ENCODE assay signal across 1 cellular context in genomic region chr2:218400930-218401833, GRCh38.
TF ChIP-seq lines count a peak whose summit lies in the region.

No MANE protein-coding gene starts in this region.

TF ChIP-seq in H1, 55 proteins besides CTCF, POLR2A, EP300 and RAD21:
- TF ChIP-seq KDM1A (IDR thresholded peaks at IDR 0.05; ENCODE audit: borderline replicate concordance, low read length) (no peak), SIX5 (IDR thresholded peaks at IDR 0.05; ENCODE audit: low read depth, low read length) (no peak), TCF12 (IDR thresholded peaks at IDR 0.05; ENCODE audit: low read depth, low read length) (no peak), BRCA1 (IDR thresholded peaks at IDR 0.05; ENCODE audit: low read depth, low read length) (no peak), ATF2 (IDR thresholded peaks at IDR 0.05; ENCODE audit: low read length) (no peak), RBBP5 (IDR thresholded peaks at IDR 0.05; ENCODE audit: borderline replicate concordance, low read depth, low read length) (no peak), SIN3A (conservative IDR thresholded peaks at IDR 0.05 in 1 of 2, IDR thresholded peaks at IDR 0.05 in 1 of 2; ENCODE audit: low read depth in 1 of 2, low read length in 2 of 2) (no peak), RXRA (IDR thresholded peaks at IDR 0.05; ENCODE audit: insufficient read depth, low read depth, low read length) (no peak), TEAD4 (IDR thresholded peaks at IDR 0.05; ENCODE audit: low read depth, low read length) (no peak), POU5F1 (IDR thresholded peaks at IDR 0.05; ENCODE audit: low read depth, low read length) (no peak), E2F6 (IDR thresholded peaks at IDR 0.05) (no peak), PHF8 (conservative IDR thresholded peaks at IDR 0.05; ENCODE audit: low read depth, low read length) (no peak), NANOG (IDR thresholded peaks at IDR 0.05; ENCODE audit: insufficient read depth, low read depth, low read length, poor library complexity, severe bottlenecking) (no peak)
